ENCODE assay signal across 1 cellular context in genomic region chr10:131915990-131916766, GRCh38.
TF ChIP-seq lines count a peak whose summit lies in the region.

No MANE protein-coding gene starts in this region.

TF ChIP-seq in K562, 482 proteins besides CTCF, POLR2A, EP300 and RAD21 (continued from another document):
- TF ChIP-seq ZNF318 (IDR thresholded peaks at IDR 0.05; ENCODE audit: borderline replicate concordance in 1 of 2, low read depth in 1 of 2) (no peak), KDM5B (IDR thresholded peaks at IDR 0.05; ENCODE audit: insufficient replicate concordance, low read depth, low read length) (no peak), ATF2 (CRISPR knock-in tag; IDR thresholded peaks at IDR 0.05) (no peak), ZFP91 (CRISPR knock-in tag; IDR thresholded peaks at IDR 0.05) (no peak), CREB3 (tag; conservative IDR thresholded peaks at IDR 0.05; ENCODE audit: low read depth) (0 out of 2 replicates have a peak, but pooled peaks have one; percentile 37), TRIM25 (IDR thresholded peaks at IDR 0.05; ENCODE audit: borderline replicate concordance) (no peak), RBBP5 (IDR thresholded peaks at IDR 0.05; ENCODE audit: borderline replicate concordance, insufficient read depth, low read length, poor library complexity, severe bottlenecking) (peak; percentile 51), CBX3 (IDR thresholded peaks at IDR 0.05; ENCODE audit: borderline replicate concordance in 1 of 2, low read length in 2 of 2) (peak in 1 of 2 experiments; percentile 10; a peak in 1 of 3 replicates), CHAMP1 (IDR thresholded peaks at IDR 0.05) (no peak), KDM1A (IDR thresholded peaks at IDR 0.05) (no peak), DACH1 (IDR thresholded peaks at IDR 0.05; ENCODE audit: partially characterized antibody) (no peak)
